ENCODE assay signal across 16 cellular contexts in genomic region chr2:226354434-226354833, GRCh38.
DNase-seq lines count a peak whose midpoint lies in the region; ATAC-seq, FAIRE-seq and TF ChIP-seq lines count a peak whose summit lies in the region.
"Had no signal": no experiment of that assay in that cellular context is flagged by ENCODE, and none has a peak within 500 bp of the region (broad histone marks: within the 10 kb centered on the region; RNA-seq: fewer than 3 reads in every experiment).

No MANE protein-coding gene starts in this region.

- ATAC-seq in lower lobe of right lung (peak; percentile 48 to 68), HG03432 (IDR thresholded peaks at IDR 0.05; ENCODE audit: unreplicated experiment) (no peak)
- ATAC-seq in CD4-positive, alpha-beta T cell (ENCODE audit: poor library complexity): no peak

- CTCF ChIA-PET in CD4-positive, alpha-beta T cell (lab: Charles Lee): no interaction called here

- no peak for TF ChIP-seq CTCF in bronchial epithelial cell (IDR thresholded peaks at IDR 0.05; ENCODE audit: insufficient read depth, low read length, severe bottlenecking)
- no peak for TF ChIP-seq CTCF in lower lobe of right lung (IDR thresholded peaks at IDR 0.05)
- no peak for TF ChIP-seq CTCF in CD4-positive, alpha-beta T cell (IDR thresholded peaks at IDR 0.05)

- H3K4me3 Mint-ChIP-seq in CD4-positive, alpha-beta T cell: no peak overlapping the region
- H3K4me3 Mint-ChIP-seq: dendritic cell treated with granulocyte-macrophage colony-stimulating factor and Interleukin-4, amounts not matched to agents 40 ng/mL and 50 ng/mL, for 4 days had no signal

- no peaks in the 10 kb centered on the region for H3K9me3 Mint-ChIP-seq in CD4-positive, alpha-beta T cell
- H3K9me3 Mint-ChIP-seq: dendritic cell treated with granulocyte-macrophage colony-stimulating factor and Interleukin-4, amounts not matched to agents 40 ng/mL and 50 ng/mL, for 4 days had no signal

- intact Hi-C loops in lower lobe of right lung (cut with DNase I): no loop called here
- intact Hi-C loops in CD4-positive, alpha-beta T cell (cut with DNase I, micrococcal nuclease): no loop called here

- no peak overlapping the region for H3K27ac ChIP-seq in lower lobe of right lung
- H3K27ac ChIP-seq in CD4-positive, alpha-beta T cell (ENCODE audit: low read depth, low read length): no peak overlapping the region
- H3K27ac ChIP-seq: adrenal gland, BLaER1, thyroid gland had no signal

- no peaks in the 10 kb centered on the region for H3K4me1 ChIP-seq in lower lobe of right lung
- H3K4me1 ChIP-seq: adrenal gland, BLaER1, thyroid gland had no signal

- H3K36me3 Mint-ChIP-seq in CD4-positive, alpha-beta T cell (ENCODE audit: low read depth): no peaks in the 10 kb centered on the region

- H3K9me3 ChIP-seq in lower lobe of right lung: no peaks in the 10 kb centered on the region
- H3K9me3 ChIP-seq in CD4-positive, alpha-beta T cell (ENCODE audit: control insufficient read depth, low read length): no peaks in the 10 kb centered on the region
- H3K9me3 ChIP-seq: adrenal gland, BLaER1, thyroid gland had no signal

- no peak overlapping the region for H3K27ac Mint-ChIP-seq in CD4-positive, alpha-beta T cell
- H3K27ac Mint-ChIP-seq: dendritic cell treated with granulocyte-macrophage colony-stimulating factor and Interleukin-4, amounts not matched to agents 40 ng/mL and 50 ng/mL, for 4 days had no signal

- DNase-seq in EH (ENCODE audit: low read depth) (peak; percentile 76), NCI-H2029 treated with DMSO at 0.1 percent for 48 hours (lab: John Stamatoyannopoulos, UW) (peak; percentile 24), bronchial epithelial cell (ENCODE audit: low read depth) (peak; percentile 75), lower lobe of right lung (no peak), globus pallidus (ENCODE audit: low spot score) (no peak)
- DNase-seq in activated CD4-positive, CD25-positive, alpha-beta regulatory T cell treated with anti-CD3 and anti-CD28 coated beads, Interleukin-2, amount 50 U/mL, for 72 hours: no peak
- DNase-seq in CD4-positive, alpha-beta T cell: no peak
- DNase-seq: activated T-cell treated with anti-CD3 and anti-CD28 coated beads, Interleukin-2, amount 50 U/mL, for 48 hours; adrenal gland; DND-41; KBM-7; NCI-H1436 had no signal

- peak; percentile 50 for FAIRE-seq in bronchial epithelial cell (lab: Jason Lieb, UNC)

- no peaks in the 10 kb centered on the region for H3K36me3 ChIP-seq in bronchial epithelial cell (ENCODE audit: control insufficient read depth, insufficient read depth, low read length)
- H3K36me3 ChIP-seq in lower lobe of right lung: no peaks in the 10 kb centered on the region
- H3K36me3 ChIP-seq: adrenal gland, BLaER1, thyroid gland had no signal

- POLR2A ChIA-PET in CD4-positive, alpha-beta T cell (lab: Charles Lee): no interaction called here

- no peaks in the 10 kb centered on the region for H3K4me1 Mint-ChIP-seq in CD4-positive, alpha-beta T cell (ENCODE audit: low read depth)

- no peaks in the 10 kb centered on the region for H3K27me3 ChIP-seq in bronchial epithelial cell (ENCODE audit: control insufficient read depth, insufficient read depth, low read length)
- H3K27me3 ChIP-seq in lower lobe of right lung (ENCODE audit: low read depth): no peaks in the 10 kb centered on the region
- peaks cover 12% of the 10 kb centered on the region for H3K27me3 ChIP-seq in CD4-positive, alpha-beta T cell (ENCODE audit: control insufficient read depth, insufficient read depth, low read length)
- H3K27me3 ChIP-seq: adrenal gland, BLaER1, thyroid gland had no signal

- no peak overlapping the region for H3K4me3 ChIP-seq in bronchial epithelial cell (ENCODE audit: low read depth, low read length)
- no peak overlapping the region for H3K4me3 ChIP-seq in lower lobe of right lung
- H3K4me3 ChIP-seq: adrenal gland, BLaER1, thyroid gland had no signal

- peaks cover 27% of the 10 kb centered on the region for H3K27me3 Mint-ChIP-seq in CD4-positive, alpha-beta T cell

Comparison
In these comparisons a context has a peak if more than half of its experiments do, and no peak if none do; other contexts are left out.
1. DNase-seq: peak in EH (single experiment), NCI-H2029 treated with DMSO at 0.1 percent for 48 hours (single experiment) and bronchial epithelial cell (single experiment); none in lower lobe of right lung (single experiment), activated CD4-positive, CD25-positive, alpha-beta regulatory T cell treated with anti-CD3 and anti-CD28 coated beads, Interleukin-2, amount 50 U/mL, for 72 hours (single experiment), globus pallidus (single experiment) and CD4-positive, alpha-beta T cell (0 of 10).
2. ATAC-seq: peak in lower lobe of right lung (2 of 2); none in HG03432 (single experiment) and CD4-positive, alpha-beta T cell (single experiment).